9 cellular contexts compared by ENCODE assay signal in genomic region chr1:81549588-81550127, GRCh38.
DNase-seq lines count a peak whose midpoint lies in the region; ATAC-seq, FAIRE-seq and TF ChIP-seq lines count a peak whose summit lies in the region.
"Had no signal": no experiment of that assay in that cellular context is flagged by ENCODE, and none has a peak within 500 bp of the region (broad histone marks: within the 10 kb centered on the region; RNA-seq: fewer than 3 reads in every experiment).

No MANE protein-coding gene starts in this region.

- H3K36me3 ChIP-seq in NT2/D1 (ENCODE audit: insufficient read depth, insufficient read length, low read length): no peaks in the 10 kb centered on the region
- no peaks in the 10 kb centered on the region for H3K36me3 ChIP-seq in small intestine (ENCODE audit: control insufficient read depth in 2 of 2, insufficient read depth in 2 of 2, low read length in 2 of 2)

- peak; percentile 60 for ATAC-seq in GM21526 (IDR thresholded peaks at IDR 0.05; ENCODE audit: low FRiP score, unreplicated experiment)
- ATAC-seq in HG03571 (IDR thresholded peaks at IDR 0.05; ENCODE audit: unreplicated experiment): peak; percentile 52
- ATAC-seq in activated CD8-positive, alpha-beta T cell treated with anti-CD3 and anti-CD28 coated beads for 36 hours: no peak

- H3K27me3 Mint-ChIP-seq in activated CD8-positive, alpha-beta T cell treated with anti-CD3 and anti-CD28 coated beads for 36 hours: no peaks in the 10 kb centered on the region

- no peak overlapping the region for H3K27ac Mint-ChIP-seq in activated CD8-positive, alpha-beta T cell treated with anti-CD3 and anti-CD28 coated beads for 36 hours
- H3K27ac Mint-ChIP-seq: T-helper 1 cell treated with Interleukin-12 subunit alpha and Interleukin-12 subunit beta and Interleukin-4 antibody, amounts not matched to agents 30 μg/mL and 1 μg/mL, for 36 hours had no signal

- H3K9me3 ChIP-seq in NT2/D1 (ENCODE audit: insufficient read depth, low read length) (no peaks in the 10 kb centered on the region), small intestine (ENCODE audit: control insufficient read depth, low read depth) (no peaks in the 10 kb centered on the region)

- peaks cover 3% of the 10 kb centered on the region for H3K4me1 ChIP-seq in NT2/D1 (ENCODE audit: insufficient read depth, insufficient read length)
- H3K4me1 ChIP-seq in small intestine (ENCODE audit: control insufficient read depth in 2 of 2, insufficient read depth in 1 of 2, low read depth in 1 of 2, low read length in 1 of 2): no peaks in the 10 kb centered on the region

- WGBS in small intestine, 3 donors: 3 to 23% (median 4%) methylated on average over 1 of the region's 1 CpG

- FAIRE-seq in small intestine (lab: Jason Lieb, UNC): no peak

- H3K9me3 Mint-ChIP-seq in activated CD8-positive, alpha-beta T cell treated with anti-CD3 and anti-CD28 coated beads for 36 hours: no peaks in the 10 kb centered on the region
- H3K9me3 Mint-ChIP-seq: T-helper 1 cell treated with Interleukin-12 subunit alpha and Interleukin-12 subunit beta and Interleukin-4 antibody, amounts not matched to agents 30 μg/mL and 1 μg/mL, for 36 hours had no signal

- DNase-seq in EL: peak; percentile 47
- peak; percentile 39 for DNase-seq in NT2/D1 (ENCODE audit: low read depth, low spot score)
- peak; percentile 53 for DNase-seq in fibroblast of villous mesenchyme (ENCODE audit: low read depth)
- peak; percentile 35 for DNase-seq in small intestine
- DNase-seq in UCSD-AML1 (lab: John Stamatoyannopoulos, UW; ENCODE audit: unreplicated experiment): no peak
- DNase-seq in activated CD8-positive, alpha-beta T cell treated with anti-CD3 and anti-CD28 coated beads for 36 hours: no peak

- TF ChIP-seq CTCF in fibroblast of villous mesenchyme (IDR thresholded peaks at IDR 0.05; ENCODE audit: insufficient read depth, low read depth, low read length): peak; percentile 62
- TF ChIP-seq CTCF in activated CD8-positive, alpha-beta T cell treated with anti-CD3 and anti-CD28 coated beads for 36 hours (IDR thresholded peaks at IDR 0.05): no peak

- intact Hi-C loops in activated CD8-positive, alpha-beta T cell treated with anti-CD3 and anti-CD28 coated beads for 36 hours (cut with micrococcal nuclease): no loop called here

- H3K4me3 Mint-ChIP-seq in activated CD8-positive, alpha-beta T cell treated with anti-CD3 and anti-CD28 coated beads for 36 hours: no peak overlapping the region
- H3K4me3 Mint-ChIP-seq: T-helper 1 cell treated with Interleukin-12 subunit alpha and Interleukin-12 subunit beta and Interleukin-4 antibody, amounts not matched to agents 30 μg/mL and 1 μg/mL, for 36 hours had no signal

- CTCF ChIA-PET in activated CD8-positive, alpha-beta T cell treated with anti-CD3 and anti-CD28 coated beads for 36 hours (lab: Charles Lee): no interaction called here

- H3K27ac ChIP-seq in small intestine (ENCODE audit: low read depth in 1 of 2, low read length in 1 of 2): no peak overlapping the region

- no peaks in the 10 kb centered on the region for H3K36me3 Mint-ChIP-seq in activated CD8-positive, alpha-beta T cell treated with anti-CD3 and anti-CD28 coated beads for 36 hours (ENCODE audit: low read depth)

- POLR2A ChIA-PET in activated CD8-positive, alpha-beta T cell treated with anti-CD3 and anti-CD28 coated beads for 36 hours (lab: Charles Lee): interaction anchor here (0.6 kb wide), 1 partner anchor 535 kb away, joined by 3 read pairs; no protein-coding TSS in a partner anchor

- H3K9ac ChIP-seq in NT2/D1 (ENCODE audit: insufficient read length, low read depth): no peak overlapping the region

- H3K4me1 Mint-ChIP-seq in activated CD8-positive, alpha-beta T cell treated with anti-CD3 and anti-CD28 coated beads for 36 hours (ENCODE audit: low read depth): no peaks in the 10 kb centered on the region

- H3K27me3 ChIP-seq in NT2/D1 (ENCODE audit: insufficient read depth, insufficient read length) (no peaks in the 10 kb centered on the region), small intestine (ENCODE audit: control insufficient read depth in 2 of 2, insufficient read depth in 2 of 2, low read length in 2 of 2) (no peaks in the 10 kb centered on the region)

- no peak overlapping the region for H3K4me3 ChIP-seq in NT2/D1 (ENCODE audit: insufficient read length, low read depth)
- no peak overlapping the region for H3K4me3 ChIP-seq in fibroblast of villous mesenchyme (ENCODE audit: low read depth, low read length)
- no peak overlapping the region for H3K4me3 ChIP-seq in small intestine (ENCODE audit: low read depth in 1 of 2, low read length in 2 of 2)

Comparison
In these comparisons a context has a peak if more than half of its experiments do, and no peak if none do; other contexts are left out.
1. DNase-seq: peak in EL (single experiment), NT2/D1 (single experiment), fibroblast of villous mesenchyme (single experiment) and small intestine (single experiment); none in UCSD-AML1 (single experiment) and activated CD8-positive, alpha-beta T cell treated with anti-CD3 and anti-CD28 coated beads for 36 hours (single experiment).